ENCODE assay signal across 22 cellular contexts in genomic region chr6:38646166-38646565, GRCh38. TPM values are rescaled to one million over a fixed set of nuclear protein-coding genes. Genes with fewer than 3 reads are reported as not detected.
DNase-seq lines count a peak whose midpoint lies in the region; ATAC-seq and TF ChIP-seq lines count a peak whose summit lies in the region.
"Had no signal": no experiment of that assay in that cellular context is flagged by ENCODE, and none has a peak within 500 bp of the region (broad histone marks: within the 10 kb centered on the region; RNA-seq: fewer than 3 reads in every experiment).

No MANE protein-coding gene starts in this region.

- TF ChIP-seq CTCF in HFF-Myc (IDR thresholded peaks at IDR 0.05; ENCODE audit: low read depth, low read length, missing control alignments) (no peak), PC-3 (conservative IDR thresholded peaks at IDR 0.05; ENCODE audit: low read depth, low read length) (no peak), epithelial cell of esophagus (IDR thresholded peaks at IDR 0.05; ENCODE audit: insufficient read depth, low read depth, low read length, missing control alignments) (no peak), PC-9 (conservative IDR thresholded peaks at IDR 0.05) (no peak), mesothelial cell of epicardium (IDR thresholded peaks at IDR 0.05; ENCODE audit: unreplicated experiment) (no peak)

- H3K4me1 Mint-ChIP-seq in mesothelial cell of epicardium: no peaks in the 10 kb centered on the region

- H3K79me2 ChIP-seq in PC-3 (ENCODE audit: low read length) (no peaks in the 10 kb centered on the region), PC-9 (ENCODE audit: low read depth) (no peaks in the 10 kb centered on the region)

- H3K4me3 Mint-ChIP-seq in mesothelial cell of epicardium: no peak overlapping the region
- H3K4me3 Mint-ChIP-seq: CD8-positive, alpha-beta memory T cell had no signal

- H3K36me3 Mint-ChIP-seq in mesothelial cell of epicardium: peaks cover 4% of the 10 kb centered on the region

- H3K4me1 ChIP-seq in PC-3 (ENCODE audit: insufficient read depth, low read length) (peaks cover 5% of the 10 kb centered on the region), PC-9 (replicated peaks; ENCODE audit: insufficient read depth) (no peaks in the 10 kb centered on the region)

- H3F3A ChIP-seq in PC-3 (ENCODE audit: low read length, unreplicated experiment) (no peaks in the 10 kb centered on the region), PC-9 (ENCODE audit: insufficient read depth, low read depth) (no peaks in the 10 kb centered on the region)

- no peaks in the 10 kb centered on the region for H3K27me3 Mint-ChIP-seq in mesothelial cell of epicardium (ENCODE audit: low read depth)
- H3K27me3 Mint-ChIP-seq: CD8-positive, alpha-beta memory T cell had no signal

- H3K9me3 ChIP-seq in PC-3 (ENCODE audit: low read length): no peaks in the 10 kb centered on the region
- no peaks in the 10 kb centered on the region for H3K9me3 ChIP-seq in PC-9 (ENCODE audit: insufficient read depth, low read depth)
- H3K9me3 ChIP-seq: psoas muscle, spleen, suprapubic skin, vagina had no signal

- H3K9me2 ChIP-seq in PC-3 (replicated peaks; ENCODE audit: low read length) (no peaks in the 10 kb centered on the region), PC-9 (ENCODE audit: insufficient read depth) (no peaks in the 10 kb centered on the region)

- no peak overlapping the region for H3K4me2 ChIP-seq in PC-3 (ENCODE audit: low read length)
- no peak overlapping the region for H3K4me2 ChIP-seq in PC-9

- no TSS peak for BruUV-seq in PC-3 (replicated peaks; lab: Mats Ljungman, UMichigan)
- no TSS peak for BruUV-seq in PC-9 (replicated peaks; lab: Mats Ljungman, UMichigan)

- peaks cover 2% of the 10 kb centered on the region for H3K9me3 Mint-ChIP-seq in mesothelial cell of epicardium
- H3K9me3 Mint-ChIP-seq: CD8-positive, alpha-beta memory T cell had no signal

- intact Hi-C loops in PC-3 (cut with micrococcal nuclease): no loop called here
- intact Hi-C loops in PC-9 (cut with micrococcal nuclease; ENCODE audit: unreplicated experiment): no loop called here

- H3K36me3 ChIP-seq in PC-3 (ENCODE audit: low read depth, low read length): no peaks in the 10 kb centered on the region
- H3K36me3 ChIP-seq in PC-9 (ENCODE audit: low read depth): no peaks in the 10 kb centered on the region
- H3K36me3 ChIP-seq: suprapubic skin, vagina had no signal

- H2AFZ ChIP-seq in PC-3 (ENCODE audit: low read length) (no peak overlapping the region), PC-9 (no peak overlapping the region)

- peak; percentile 92 for DNase-seq in DMS 273 treated with DMSO at 0.1 percent for 48 hours (lab: John Stamatoyannopoulos, UW)
- peak; percentile 20 for DNase-seq in HFF-Myc (ENCODE audit: extremely low read depth, low read depth)
- no peak for DNase-seq in PC-3
- peak; percentile 16 for DNase-seq in epithelial cell of esophagus (ENCODE audit: low read depth)
- no peak for DNase-seq in ecto neural progenitor cell (ENCODE audit: low spot score)
- DNase-seq in PC-9: no peak
- DNase-seq in mesothelial cell of epicardium (ENCODE audit: low spot score in 2 of 2, unreplicated experiment in 2 of 2): no peak
- DNase-seq in NCI-H2081 (lab: John Stamatoyannopoulos, UW): no peak
- DNase-seq: activated CD4-positive, alpha-beta T cell treated with anti-CD3 and anti-CD28 coated beads for 1 hour; activated effector memory CD4-positive, alpha-beta T cell treated with Interleukin-2 at 50 U/mL for 16 hours; CD8-positive, alpha-beta memory T cell; foreskin melanocyte; Karpas-422; midbrain; NCI-H1105; psoas muscle; spleen; T-helper 9 cell had no signal

- H4K20me1 ChIP-seq in PC-3 (ENCODE audit: low read length) (no peaks in the 10 kb centered on the region), PC-9 (ENCODE audit: insufficient read depth) (no peaks in the 10 kb centered on the region)

- H3K27ac ChIP-seq in PC-3 (ENCODE audit: low read length) (no peak overlapping the region), PC-9 (no peak overlapping the region)
- H3K27ac ChIP-seq: psoas muscle, SK-N-MC, spleen, suprapubic skin, vagina had no signal

- POLR2A ChIA-PET in PC-3 (lab: Charles Lee; ENCODE audit: unreplicated experiment): no interaction called here
- POLR2A ChIA-PET in PC-9 (lab: Charles Lee; ENCODE audit: unreplicated experiment): no interaction called here

- peak; percentile 25; the same call in 1 of the 2 replicates for ATAC-seq in PC-3
- ATAC-seq: Panc1, psoas muscle had no signal

- H3K4me3 ChIP-seq in HFF-Myc (replicated peaks; ENCODE audit: low read depth, low read length) (no peak overlapping the region), PC-3 (ENCODE audit: low read length) (no peak overlapping the region), epithelial cell of esophagus (ENCODE audit: low read length) (no peak overlapping the region), PC-9 (no peak overlapping the region)
- H3K4me3 ChIP-seq: psoas muscle, SK-N-MC, spleen, suprapubic skin, vagina had no signal

- H3K27me3 ChIP-seq in PC-3 (ENCODE audit: low read length): no peaks in the 10 kb centered on the region
- H3K27me3 ChIP-seq in PC-9 (ENCODE audit: insufficient read depth, low read depth): no peaks in the 10 kb centered on the region
- H3K27me3 ChIP-seq: spleen, suprapubic skin, vagina had no signal

- H3K27ac Mint-ChIP-seq in mesothelial cell of epicardium: no peak overlapping the region
- H3K27ac Mint-ChIP-seq: CD8-positive, alpha-beta memory T cell had no signal

- no peak overlapping the region for H3K9ac ChIP-seq in PC-3 (ENCODE audit: low read length)

- CTCF ChIA-PET in PC-3 (lab: Charles Lee) (no interaction called here), PC-9 (lab: Charles Lee) (no interaction called here)

RNA-seq across cellular contexts. Expression of gene BTBD9, which starts 6.4 kb away (rescaled TPM):
- total RNA-seq in PC-3 (2014; rRNA removed): 4.3 and 5.5 TPM in 2 replicates
- 9.0 and 10.8 TPM in 2 replicates for total RNA-seq in PC-9 (2021)
- total RNA-seq in mesothelial cell of epicardium: 20.5 to 24.1 TPM (median 23.0 TPM) in 3 replicates

RNA-seq across cellular contexts. Expression of gene GLO1, which starts 56.8 kb away (rescaled TPM):
- total RNA-seq in PC-3 (2014; rRNA removed): 194 and 233 TPM in 2 replicates
- total RNA-seq in PC-9 (2021): 77.1 and 118 TPM in 2 replicates
- total RNA-seq in mesothelial cell of epicardium: 86.2 to 90.4 TPM (median 89.5 TPM) in 3 replicates

Comparison
In these comparisons a context has a peak if more than half of its experiments do, and no peak if none do; other contexts are left out.
1. DNase-seq: peak in DMS 273 treated with DMSO at 0.1 percent for 48 hours (single experiment), HFF-Myc (single experiment) and epithelial cell of esophagus (single experiment); none in PC-3 (single experiment), ecto neural progenitor cell (single experiment), PC-9 (0 of 2), mesothelial cell of epicardium (0 of 2) and NCI-H2081 (0 of 2).